In the genomic region with DNA sequence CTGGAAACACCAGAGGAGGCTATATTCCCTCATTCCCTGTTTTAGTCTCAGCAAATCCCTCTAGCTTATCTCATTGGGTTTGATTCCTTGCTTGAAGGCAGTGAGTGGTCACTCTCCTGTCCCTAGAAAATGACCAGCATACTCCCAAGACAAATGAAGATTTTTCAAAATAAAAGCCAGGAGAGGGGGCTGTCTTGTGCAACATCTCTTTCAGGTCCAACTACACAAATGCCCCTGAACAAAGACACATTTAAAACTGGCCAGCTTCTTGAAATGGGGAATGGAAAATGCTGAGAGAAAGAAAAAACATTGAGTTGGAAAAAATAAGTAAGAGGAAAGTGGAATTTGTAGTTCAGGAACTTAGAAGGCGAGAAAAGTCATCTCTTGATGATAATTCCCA, we compare ENCODE assay signal across 40 cellular contexts. TPM values are rescaled to one million over a fixed set of nuclear protein-coding genes. Genes with fewer than 3 reads are reported as not detected.
"Had no signal": no experiment of that assay in that cellular context is flagged by ENCODE, and none has a peak within 500 bp of the region (broad histone marks: within the 10 kb centered on the region; RNA-seq: fewer than 3 reads in every experiment).

No MANE protein-coding gene starts in this region.

- DNase-seq: activated effector memory CD4-positive, alpha-beta T cell treated with anti-CD3 and anti-CD28 coated beads, Interleukin-2, amount 50 U/mL, for 16 hours; activated effector memory CD4-positive, alpha-beta T cell treated with Interleukin-2 at 50 U/mL for 16 hours; activated gamma-delta T cell; activated gamma-delta T cell treated with Interleukin-2 at 50 U/mL for 16 hours; activated naive CD4-positive, alpha-beta T cell; activated naive CD4-positive, alpha-beta T cell treated with anti-CD3 and anti-CD28 coated beads for 36 hours; activated naive CD4-positive, alpha-beta T cell treated with anti-CD3 and anti-CD28 coated beads, Interleukin-2, amount 10 ng/mL, durations not matched to agents 7 days and 5 days; activated naive CD4-positive, alpha-beta T cell treated with anti-CD3 and anti-CD28 coated beads, Interleukin-2, amount 50 U/mL, for 16 hours; activated naive CD4-positive, alpha-beta T cell treated with Interleukin-2 at 50 U/mL for 16 hours; activated naive CD8-positive, alpha-beta T cell treated with anti-CD3 and anti-CD28 coated beads for 36 hours; activated naive CD8-positive, alpha-beta T cell treated with anti-CD3 and anti-CD28 coated beads, Interleukin-2, amount 10 ng/mL, durations not matched to agents 7 days and 5 days; activated naive CD8-positive, alpha-beta T cell treated with anti-CD3 and anti-CD28 coated beads, Interleukin-2, amount 50 U/mL, for 24 hours; activated T-cell treated with anti-CD3 and anti-CD28 coated beads, Interleukin-2, amount 50 U/mL, for 1 hour; activated T-cell treated with anti-CD3 and anti-CD28 coated beads, Interleukin-2, amount 50 U/mL, for 24 hours; activated T-cell treated with anti-CD3 and anti-CD28 coated beads, Interleukin-2, amount 50 U/mL, for 4 hours; activated T-cell treated with anti-CD3 and anti-CD28 coated beads, Interleukin-2, amount 50 U/mL, for 48 hours; activated T-cell treated with anti-CD3 and anti-CD28 coated beads, Interleukin-2, amount 50 U/mL, for 72 hours; adrenal gland; amniotic stem cell; amygdala; anterior cingulate cortex; aorta; body of pancreas; brain microvascular endothelial cell; caudate nucleus; central memory CD4-positive, alpha-beta T cell; cerebellar nuclear complex had no signal

- H3K4me1 Mint-ChIP-seq: activated naive CD4-positive, alpha-beta T cell treated with anti-CD3 and anti-CD28 coated beads, Interleukin-2, amount 10 ng/mL, durations not matched to agents 7 days and 5 days; activated naive CD4-positive, alpha-beta T cell treated with anti-CD3 and anti-CD28 coated beads, Interleukin-2, amount 50 U/mL, for 24 hours; activated naive CD8-positive, alpha-beta T cell treated with anti-CD3 and anti-CD28 coated beads for 36 hours; activated naive CD8-positive, alpha-beta T cell treated with anti-CD3 and anti-CD28 coated beads, Interleukin-2, amount 10 ng/mL, durations not matched to agents 7 days and 5 days; activated naive CD8-positive, alpha-beta T cell treated with anti-CD3 and anti-CD28 coated beads, Interleukin-2, amount 50 U/mL, for 24 hours; activated T-helper 17 cell treated with anti-CD3 and anti-CD28 coated beads, Interleukin-2, amount 50 U/mL, for 72 hours; brain; central memory CD8-positive, alpha-beta T cell had no signal

- H3K27ac ChIP-seq: adrenal gland, ascending aorta, body of pancreas, brain microvascular endothelial cell, breast epithelium, cardiac muscle cell had no signal

- H3K4me3 Mint-ChIP-seq: activated naive CD4-positive, alpha-beta T cell treated with anti-CD3 and anti-CD28 coated beads for 36 hours; activated naive CD4-positive, alpha-beta T cell treated with anti-CD3 and anti-CD28 coated beads, Interleukin-2, amount 10 ng/mL, durations not matched to agents 7 days and 5 days; activated naive CD4-positive, alpha-beta T cell treated with anti-CD3 and anti-CD28 coated beads, Interleukin-2, amount 50 U/mL, for 24 hours; activated naive CD8-positive, alpha-beta T cell; activated naive CD8-positive, alpha-beta T cell treated with anti-CD3 and anti-CD28 coated beads for 36 hours; activated naive CD8-positive, alpha-beta T cell treated with anti-CD3 and anti-CD28 coated beads, Interleukin-2, amount 10 ng/mL, durations not matched to agents 7 days and 5 days; activated naive CD8-positive, alpha-beta T cell treated with anti-CD3 and anti-CD28 coated beads, Interleukin-2, amount 50 U/mL, for 24 hours; activated T-cell treated with anti-CD3 and anti-CD28 coated beads, Interleukin-2, amount 50 U/mL, for 24 hours; activated T-cell treated with anti-CD3 and anti-CD28 coated beads, Interleukin-2, amount 50 U/mL, for 4 hours; activated T-cell treated with anti-CD3 and anti-CD28 coated beads, Interleukin-2, amount 50 U/mL, for 72 hours; activated T-helper 1 cell treated with anti-CD3 and anti-CD28 coated beads, Interleukin-12 subunit alpha, Interleukin-12 subunit beta, Interleukin-2, Interleukin-4 antibody, amounts not matched to agents 30 ng/mL and 10 ng/mL and 1 ng/mL, durations not matched to agents 14 hours and 24 hours and 36 hours; activated T-helper 17 cell treated with anti-CD3 and anti-CD28 coated beads, Interleukin-2, amount 50 U/mL, for 72 hours; brain; central memory CD8-positive, alpha-beta T cell had no signal

- H3K4me1 ChIP-seq: adrenal gland, ascending aorta, body of pancreas, breast epithelium had no signal

- H3K4me3 ChIP-seq: adrenal gland, ascending aorta, body of pancreas, breast epithelium, cardiac muscle cell had no signal

- H3K9me3 ChIP-seq: adrenal gland, ascending aorta, body of pancreas, breast epithelium had no signal

- H3K36me3 ChIP-seq: adrenal gland, ascending aorta, brain microvascular endothelial cell, breast epithelium, cardiac muscle cell had no signal

- FAIRE-seq: astrocyte, bronchial epithelial cell had no signal

- H3K36me3 Mint-ChIP-seq: activated naive CD4-positive, alpha-beta T cell treated with anti-CD3 and anti-CD28 coated beads, Interleukin-2, amount 10 ng/mL, durations not matched to agents 7 days and 5 days; activated naive CD4-positive, alpha-beta T cell treated with anti-CD3 and anti-CD28 coated beads, Interleukin-2, amount 50 U/mL, for 24 hours; activated naive CD8-positive, alpha-beta T cell treated with anti-CD3 and anti-CD28 coated beads, Interleukin-2, amount 10 ng/mL, durations not matched to agents 7 days and 5 days; brain had no signal

- H3K27me3 ChIP-seq: adrenal gland, ascending aorta, body of pancreas, brain microvascular endothelial cell, breast epithelium, cardiac muscle cell had no signal

- ATAC-seq: activated naive CD4-positive, alpha-beta T cell treated with anti-CD3 and anti-CD28 coated beads, Interleukin-2, amount 50 U/mL, for 72 hours; activated naive CD8-positive, alpha-beta T cell treated with anti-CD3 and anti-CD28 coated beads, Interleukin-2, amount 50 U/mL, for 24 hours; activated T-cell treated with anti-CD3 and anti-CD28 coated beads, Interleukin-2, amount 50 U/mL, for 4 hours; activated T-cell treated with anti-CD3 and anti-CD28 coated beads, Interleukin-2, amount 50 U/mL, for 72 hours; activated T-helper 17 cell treated with anti-CD3 and anti-CD28 coated beads, Interleukin-2, amount 50 U/mL, for 72 hours; body of pancreas had no signal

- H3K9me3 Mint-ChIP-seq: activated naive CD4-positive, alpha-beta T cell treated with anti-CD3 and anti-CD28 coated beads, Interleukin-2, amount 10 ng/mL, durations not matched to agents 7 days and 5 days; activated naive CD8-positive, alpha-beta T cell treated with anti-CD3 and anti-CD28 coated beads for 36 hours; activated naive CD8-positive, alpha-beta T cell treated with anti-CD3 and anti-CD28 coated beads, Interleukin-2, amount 10 ng/mL, durations not matched to agents 7 days and 5 days; activated T-cell treated with anti-CD3 and anti-CD28 coated beads, Interleukin-2, amount 50 U/mL, for 24 hours; activated T-cell treated with anti-CD3 and anti-CD28 coated beads, Interleukin-2, amount 50 U/mL, for 72 hours had no signal

- H3K27ac Mint-ChIP-seq: activated naive CD4-positive, alpha-beta T cell treated with anti-CD3 and anti-CD28 coated beads for 36 hours; activated naive CD4-positive, alpha-beta T cell treated with anti-CD3 and anti-CD28 coated beads, Interleukin-2, amount 10 ng/mL, durations not matched to agents 7 days and 5 days; activated naive CD4-positive, alpha-beta T cell treated with anti-CD3 and anti-CD28 coated beads, Interleukin-2, amount 50 U/mL, for 24 hours; activated naive CD4-positive, alpha-beta T cell treated with anti-CD3 and anti-CD28 coated beads, Interleukin-2, amount 50 U/mL, for 72 hours; activated naive CD8-positive, alpha-beta T cell; activated naive CD8-positive, alpha-beta T cell treated with anti-CD3 and anti-CD28 coated beads for 36 hours; activated naive CD8-positive, alpha-beta T cell treated with anti-CD3 and anti-CD28 coated beads, Interleukin-2, amount 10 ng/mL, durations not matched to agents 7 days and 5 days; activated naive CD8-positive, alpha-beta T cell treated with anti-CD3 and anti-CD28 coated beads, Interleukin-2, amount 50 U/mL, for 24 hours; activated T-cell treated with anti-CD3 and anti-CD28 coated beads, Interleukin-2, amount 50 U/mL, for 24 hours; activated T-cell treated with anti-CD3 and anti-CD28 coated beads, Interleukin-2, amount 50 U/mL, for 72 hours; activated T-helper 1 cell treated with anti-CD3 and anti-CD28 coated beads, Interleukin-12 subunit alpha, Interleukin-12 subunit beta, Interleukin-2, Interleukin-4 antibody, amounts not matched to agents 30 ng/mL and 10 ng/mL and 1 ng/mL, durations not matched to agents 14 hours and 24 hours and 36 hours; activated T-helper 17 cell treated with anti-CD3 and anti-CD28 coated beads, Interleukin-2, amount 50 U/mL, for 72 hours; activated T-helper 2 cell treated with anti-CD3 and anti-CD28 coated beads, Interferon-gamma antibody, Interleukin-2, Interleukin-4, amounts not matched to agents 10 μg/mL and 5 μg/mL and 100 μg/mL, durations not matched to agents 14 hours and 24 hours and 36 hours; brain had no signal

RNA-seq across cellular contexts. Expression of a gene that starts 49.3 kb away (rescaled TPM):
- total RNA-seq: ascending aorta had no signal
